In genomic region chr1:108691886-108692723, GRCh38 we compare ENCODE assay signal across 8 cellular contexts. TPM values are rescaled to one million over a fixed set of nuclear protein-coding genes. Genes with fewer than 3 reads are reported as not detected.
DNase-seq lines count a peak whose midpoint lies in the region; FAIRE-seq and TF ChIP-seq lines count a peak whose summit lies in the region.

Gene PRPF38B (plus strand): TSS chr1:108692310. CDS start chr1:108692592, 282 bp downstream.

- H3K36me3 Mint-ChIP-seq in neural crest cell (ENCODE audit: low read depth), result peaks cover 5% of the 10 kb centered on the region

- peak; percentile 87 for TF ChIP-seq POLR2A in H54 (IDR thresholded peaks at IDR 0.05; ENCODE audit: low read depth, low read length)

- H3K4me1 Mint-ChIP-seq in neural crest cell, result peaks cover 35% of the 10 kb centered on the region

- peak within 1 kb of the TSS; percentile 76 for H2AFZ ChIP-seq in Loucy (ENCODE audit: low read length)

- DNase-seq in ELF-1 (ENCODE audit: low read depth, low spot score), result peak; percentile 96
- DNase-seq in H54 (ENCODE audit: insufficient read length, low spot score), result peak; percentile 85
- peak; percentile 83 for DNase-seq in SHP77 treated with DMSO at 0.1 percent for 48 hours (lab: John Stamatoyannopoulos, UW)
- DNase-seq in activated gamma-delta T cell (lab: John Stamatoyannopoulos, UW), result peak; percentile 91
- DNase-seq in fibroblast of villous mesenchyme (ENCODE audit: low read depth), result peak; percentile 92
- DNase-seq in neural crest cell (ENCODE audit: low read depth, low spot score), result peak; percentile 87

- FAIRE-seq in H54 (lab: Jason Lieb, UNC), result peak; percentile 94

- no peaks in the 10 kb centered on the region for H3K9me2 ChIP-seq in Loucy (replicated peaks; ENCODE audit: low read depth, low read length)

- H3K27me3 ChIP-seq in Loucy (ENCODE audit: insufficient read depth, low read length, poor library complexity, severe bottlenecking) (no peaks in the 10 kb centered on the region), stomach smooth muscle (ENCODE audit: control insufficient read depth in 1 of 2, insufficient read depth in 2 of 2, low read length in 2 of 2) (no peaks in the 10 kb centered on the region)

- H3K27ac Mint-ChIP-seq in neural crest cell (ENCODE audit: unreplicated experiment), result peak within 1 kb of the TSS; percentile 99

- H3K36me3 ChIP-seq in Loucy (ENCODE audit: insufficient read depth, low read length) (peaks cover 18% of the 10 kb centered on the region), stomach smooth muscle (ENCODE audit: control insufficient read depth in 2 of 2, insufficient read depth in 2 of 2, low read length in 2 of 2) (peaks cover 6 to 15% of the 10 kb centered on the region in 2 donors)

- H3K9me3 ChIP-seq in Loucy (ENCODE audit: insufficient read depth, low read depth, low read length) (no peaks in the 10 kb centered on the region), stomach smooth muscle (ENCODE audit: control insufficient read depth in 2 of 2, low read length in 2 of 2) (no peaks in the 10 kb centered on the region)

- peak within 1 kb of the TSS; percentile 93 for H3K27ac ChIP-seq in stomach smooth muscle (ENCODE audit: low read length)

- peak within 1 kb of the TSS; percentile 98 for H3K4me2 ChIP-seq in Loucy (ENCODE audit: low read depth, low read length, poor library complexity, severe bottlenecking)

- peaks cover 17% of the 10 kb centered on the region for H3K27me3 Mint-ChIP-seq in neural crest cell (ENCODE audit: low read depth)

- H3K4me3 ChIP-seq in Loucy (ENCODE audit: low read length, poor library complexity, severe bottlenecking), result peak within 1 kb of the TSS; percentile 86
- peak within 1 kb of the TSS; percentile 99 for H3K4me3 ChIP-seq in fibroblast of villous mesenchyme (ENCODE audit: low read depth, low read length)
- peak within 1 kb of the TSS; percentile 78 to 94 for H3K4me3 ChIP-seq in stomach smooth muscle (ENCODE audit: low read length in 2 of 2)

- H3K9me3 Mint-ChIP-seq in neural crest cell, result no peaks in the 10 kb centered on the region

- H3K9ac ChIP-seq in Loucy (ENCODE audit: low read depth, low read length, poor library complexity, severe bottlenecking) (peak within 1 kb of the TSS; percentile 89), stomach smooth muscle (ENCODE audit: low read length in 2 of 2) (peak within 1 kb of the TSS; percentile 84 to 91)

- 0 out of 2 replicates have a peak, but pooled peaks cover 5% of the 10 kb centered on the region for H3F3A ChIP-seq in Loucy (ENCODE audit: low read depth)

- H3K4me1 ChIP-seq in Loucy (ENCODE audit: insufficient read depth, low read length, poor library complexity, severe bottlenecking) (peaks cover 33% of the 10 kb centered on the region), stomach smooth muscle (ENCODE audit: control insufficient read depth, insufficient read depth, low read length) (peaks cover 7% of the 10 kb centered on the region)

- peak within 1 kb of the TSS; percentile 100 for H3K4me3 Mint-ChIP-seq in neural crest cell

- peaks cover 67% of the 10 kb centered on the region for H3K79me2 ChIP-seq in Loucy (ENCODE audit: insufficient read depth, low read length)

- H4K20me1 ChIP-seq in Loucy (ENCODE audit: insufficient read depth, low read length, poor library complexity, severe bottlenecking), result peaks cover 50% of the 10 kb centered on the region

- TF ChIP-seq CTCF in Loucy (conservative IDR thresholded peaks at IDR 0.05; ENCODE audit: low read length), result no peak
- no peak for TF ChIP-seq CTCF in fibroblast of villous mesenchyme (IDR thresholded peaks at IDR 0.05; ENCODE audit: insufficient read depth, low read depth, low read length)
- TF ChIP-seq CTCF in neural crest cell (conservative IDR thresholded peaks at IDR 0.05), result no peak

RNA-seq across cellular contexts. Expression of gene PRPF38B, which starts in this region (rescaled TPM):
- 17.1 and 21.6 TPM in 2 replicates for total RNA-seq in fibroblast of villous mesenchyme
- 55.2 and 58.5 TPM in 2 replicates for total RNA-seq in neural crest cell

Comparison
In these comparisons a context has a peak if more than half of its experiments do, and no peak if none do; other contexts are left out.
1. Peak in every context shown above with its lines: DNase-seq, H3K4me3 ChIP-seq and H3K27ac ChIP-seq.